ENCODE assay signal across 31 cellular contexts in genomic region chr17:57164814-57165213, GRCh38.
"Had no signal": no experiment of that assay in that cellular context is flagged by ENCODE, and none has a peak within 500 bp of the region (broad histone marks: within the 10 kb centered on the region; RNA-seq: fewer than 3 reads in every experiment).

No MANE protein-coding gene starts in this region.

- H3K4me1 ChIP-seq: body of pancreas, breast epithelium had no signal

- H3K9me3 ChIP-seq: adrenal gland, body of pancreas, breast epithelium had no signal

- H3K4me3 ChIP-seq: adrenal gland, body of pancreas, breast epithelium had no signal

- ATAC-seq: activated CD8-positive, alpha-beta T cell treated with anti-CD3 and anti-CD28 coated beads for 36 hours; activated naive CD4-positive, alpha-beta T cell treated with anti-CD3 and anti-CD28 coated beads, Interleukin-2, amount 50 U/mL, for 72 hours; activated T-cell treated with anti-CD3 and anti-CD28 coated beads, Interleukin-2, amount 50 U/mL, for 4 hours; activated T-cell treated with anti-CD3 and anti-CD28 coated beads, Interleukin-2, amount 50 U/mL, for 72 hours; activated T-helper 17 cell treated with anti-CD3 and anti-CD28 coated beads, Interleukin-2, amount 50 U/mL, for 72 hours; body of pancreas had no signal

- H3K36me3 ChIP-seq: adrenal gland, brain microvascular endothelial cell, breast epithelium had no signal

- DNase-seq: activated B cell treated with CpG ODN at 0.5 μM for 24 hours; activated CD4-positive, alpha-beta memory T cell treated with anti-CD3 and anti-CD28 coated beads for 36 hours; activated CD4-positive, alpha-beta T cell treated with anti-CD3 and anti-CD28 coated beads for 4 hours; activated CD4-positive, alpha-beta T cell treated with anti-CD3 and anti-CD28 coated beads, Interleukin-2, amount 10 ng/mL, durations not matched to agents 24 days and 14 days; activated CD4-positive, alpha-beta T cell treated with anti-CD3 and anti-CD28 coated beads, Interleukin-2, amount 50 U/mL, for 1 hour; activated CD4-positive, alpha-beta T cell treated with anti-CD3 and anti-CD28 coated beads, Interleukin-2, amount 50 U/mL, for 4 hours; activated CD4-positive, CD25-positive, alpha-beta regulatory T cell treated with anti-CD3 and anti-CD28 coated beads, Interleukin-2, amount 50 U/mL, for 72 hours; activated CD8-positive, alpha-beta memory T cell treated with anti-CD3 and anti-CD28 coated beads, Interleukin-2, amount 50 U/mL, for 4 hours; activated CD8-positive, alpha-beta T cell treated with anti-CD3 and anti-CD28 coated beads for 36 hours; activated effector memory CD4-positive, alpha-beta T cell treated with anti-CD3 and anti-CD28 coated beads, Interleukin-2, amount 50 U/mL, for 16 hours; activated gamma-delta T cell treated with Interleukin-2 at 50 U/mL for 16 hours; activated naive CD4-positive, alpha-beta T cell; activated naive CD4-positive, alpha-beta T cell treated with anti-CD3 and anti-CD28 coated beads for 36 hours; activated naive CD4-positive, alpha-beta T cell treated with anti-CD3 and anti-CD28 coated beads, Interleukin-2, amount 50 U/mL, for 16 hours; activated naive CD8-positive, alpha-beta T cell treated with anti-CD3 and anti-CD28 coated beads for 36 hours; activated T-cell treated with anti-CD3 and anti-CD28 coated beads for 4 hours; activated T-cell treated with anti-CD3 and anti-CD28 coated beads, Interleukin-2, amount 50 U/mL, for 1 hour; activated T-cell treated with anti-CD3 and anti-CD28 coated beads, Interleukin-2, amount 50 U/mL, for 4 hours; activated T-cell treated with anti-CD3 and anti-CD28 coated beads, Interleukin-2, amount 50 U/mL, for 72 hours; adrenal gland; amniotic stem cell; aorta; body of pancreas; brain microvascular endothelial cell; central memory CD4-positive, alpha-beta T cell; T-helper 2 cell; T-helper 9 cell had no signal

- H3K27ac ChIP-seq: adrenal gland, body of pancreas, brain microvascular endothelial cell, breast epithelium, VCaP had no signal
